ENCODE assay signal across 1 cellular context in the genomic region with DNA sequence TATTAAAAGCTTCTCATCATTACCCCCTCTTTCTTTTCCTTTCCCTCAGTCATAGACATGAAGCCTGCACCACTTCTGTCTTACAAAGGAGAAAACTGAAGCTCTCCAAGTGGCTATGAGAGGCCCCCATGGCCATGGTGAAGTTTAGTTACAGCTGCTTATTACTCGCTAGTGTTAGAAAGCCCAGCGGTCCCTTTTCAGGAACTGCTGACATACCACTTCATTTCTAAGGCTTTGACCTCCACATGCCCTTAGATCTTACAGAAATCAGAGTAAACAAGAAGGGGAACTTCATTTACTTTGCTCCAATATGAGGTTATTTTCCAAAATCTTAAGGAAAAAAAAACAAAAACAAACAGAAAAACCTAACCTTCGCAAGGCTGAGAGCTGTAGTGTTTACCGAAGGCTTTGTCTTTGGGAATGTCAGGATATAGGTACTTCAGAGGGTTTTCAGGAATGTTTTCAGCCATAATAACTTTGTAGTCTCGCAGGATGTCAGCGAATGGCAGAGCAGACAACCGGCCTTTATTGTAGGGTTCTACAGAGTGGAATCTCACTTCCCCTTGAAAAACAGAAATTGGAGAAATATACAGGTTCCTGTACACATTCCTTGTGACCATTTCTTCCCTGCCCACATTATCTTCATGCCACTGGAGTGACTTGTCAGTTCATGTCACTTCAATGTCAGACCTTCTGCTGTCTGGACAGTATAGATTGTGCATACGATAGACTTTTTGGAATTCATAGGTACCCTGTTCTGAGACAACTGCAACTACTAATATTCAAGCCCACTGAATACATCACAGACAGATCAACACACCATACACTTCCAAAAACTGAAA.
TF ChIP-seq lines count a peak whose summit lies in the region.

No MANE protein-coding gene starts in this region.

TF ChIP-seq in WTC11, 78 proteins besides CTCF, POLR2A, EP300 and RAD21 (continued from another document):
- TF ChIP-seq, protein P1, sequence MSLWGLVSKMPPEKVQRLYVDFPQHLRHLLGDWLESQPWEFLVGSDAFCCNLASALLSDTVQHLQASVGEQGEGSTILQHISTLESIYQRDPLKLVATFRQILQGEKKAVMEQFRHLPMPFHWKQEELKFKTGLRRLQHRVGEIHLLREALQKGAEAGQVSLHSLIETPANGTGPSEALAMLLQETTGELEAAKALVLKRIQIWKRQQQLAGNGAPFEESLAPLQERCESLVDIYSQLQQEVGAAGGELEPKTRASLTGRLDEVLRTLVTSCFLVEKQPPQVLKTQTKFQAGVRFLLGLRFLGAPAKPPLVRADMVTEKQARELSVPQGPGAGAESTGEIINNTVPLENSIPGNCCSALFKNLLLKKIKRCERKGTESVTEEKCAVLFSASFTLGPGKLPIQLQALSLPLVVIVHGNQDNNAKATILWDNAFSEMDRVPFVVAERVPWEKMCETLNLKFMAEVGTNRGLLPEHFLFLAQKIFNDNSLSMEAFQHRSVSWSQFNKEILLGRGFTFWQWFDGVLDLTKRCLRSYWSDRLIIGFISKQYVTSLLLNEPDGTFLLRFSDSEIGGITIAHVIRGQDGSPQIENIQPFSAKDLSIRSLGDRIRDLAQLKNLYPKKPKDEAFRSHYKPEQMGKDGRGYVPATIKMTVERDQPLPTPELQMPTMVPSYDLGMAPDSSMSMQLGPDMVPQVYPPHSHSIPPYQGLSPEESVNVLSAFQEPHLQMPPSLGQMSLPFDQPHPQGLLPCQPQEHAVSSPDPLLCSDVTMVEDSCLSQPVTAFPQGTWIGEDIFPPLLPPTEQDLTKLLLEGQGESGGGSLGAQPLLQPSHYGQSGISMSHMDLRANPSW (CRISPR knock-in tag; conservative IDR thresholded peaks at IDR 0.05; ENCODE audit: low read depth): no peak
- TF ChIP-seq GABPB1 (CRISPR knock-in tag; IDR thresholded peaks at IDR 0.05): no peak
- TF ChIP-seq, protein P2, sequence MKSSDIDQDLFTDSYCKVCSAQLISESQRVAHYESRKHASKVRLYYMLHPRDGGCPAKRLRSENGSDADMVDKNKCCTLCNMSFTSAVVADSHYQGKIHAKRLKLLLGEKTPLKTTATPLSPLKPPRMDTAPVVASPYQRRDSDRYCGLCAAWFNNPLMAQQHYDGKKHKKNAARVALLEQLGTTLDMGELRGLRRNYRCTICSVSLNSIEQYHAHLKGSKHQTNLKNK (CRISPR knock-in tag; IDR thresholded peaks at IDR 0.05): no peak
- no peak for TF ChIP-seq EMX1 (CRISPR knock-in tag; IDR thresholded peaks at IDR 0.05)
- TF ChIP-seq, protein P3, sequence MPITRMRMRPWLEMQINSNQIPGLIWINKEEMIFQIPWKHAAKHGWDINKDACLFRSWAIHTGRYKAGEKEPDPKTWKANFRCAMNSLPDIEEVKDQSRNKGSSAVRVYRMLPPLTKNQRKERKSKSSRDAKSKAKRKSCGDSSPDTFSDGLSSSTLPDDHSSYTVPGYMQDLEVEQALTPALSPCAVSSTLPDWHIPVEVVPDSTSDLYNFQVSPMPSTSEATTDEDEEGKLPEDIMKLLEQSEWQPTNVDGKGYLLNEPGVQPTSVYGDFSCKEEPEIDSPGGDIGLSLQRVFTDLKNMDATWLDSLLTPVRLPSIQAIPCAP (CRISPR knock-in tag; IDR thresholded peaks at IDR 0.05): no peak
- no peak for TF ChIP-seq NFYB (CRISPR knock-in tag; conservative IDR thresholded peaks at IDR 0.05; ENCODE audit: low read depth)
- TF ChIP-seq IRF2 (CRISPR knock-in tag; IDR thresholded peaks at IDR 0.05; ENCODE audit: borderline replicate concordance, low read depth): no peak
- TF ChIP-seq, protein P4, sequence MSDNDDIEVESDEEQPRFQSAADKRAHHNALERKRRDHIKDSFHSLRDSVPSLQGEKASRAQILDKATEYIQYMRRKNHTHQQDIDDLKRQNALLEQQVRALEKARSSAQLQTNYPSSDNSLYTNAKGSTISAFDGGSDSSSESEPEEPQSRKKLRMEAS (CRISPR knock-in tag; IDR thresholded peaks at IDR 0.05): no peak
